In the genomic region with DNA sequence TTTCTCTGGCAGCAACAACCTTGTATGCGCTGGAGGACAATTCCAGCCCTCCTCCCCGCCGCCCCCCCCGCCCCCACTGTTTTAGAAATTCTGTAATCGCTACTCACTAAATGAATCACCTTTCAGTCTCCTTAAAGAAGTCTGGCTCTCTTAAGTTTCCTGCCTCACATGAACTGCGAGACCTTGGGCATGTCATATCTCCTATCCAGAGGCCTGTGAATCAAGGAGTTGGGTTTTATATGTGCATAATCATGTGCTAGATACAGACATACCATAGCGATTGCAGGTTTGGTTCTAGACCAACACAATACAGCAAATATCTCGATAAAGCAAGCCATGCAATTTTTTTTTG, we compare ENCODE assay signal across 8 cellular contexts. TPM values are rescaled to one million over a fixed set of nuclear protein-coding genes. Genes with fewer than 3 reads are reported as not detected.
DNase-seq lines count a peak whose midpoint lies in the region; ATAC-seq and TF ChIP-seq lines count a peak whose summit lies in the region.

No MANE protein-coding gene starts in this region.

- DNase-seq in right atrium auricular region (ENCODE audit: low spot score) (no peak), suprapubic skin (ENCODE audit: low spot score in 2 of 2) (no peak), GM10248 (ENCODE audit: extremely low spot score) (no peak), COR-L47 (lab: John Stamatoyannopoulos, UW) (no peak)

- peak overlapping the region; percentile 96 for H2AFZ ChIP-seq in SU-DHL-6 (ENCODE audit: low read depth, low read length, severe bottlenecking)

- POLR2A ChIA-PET in GM10248 (lab: Yijun Ruan, JAX): no interaction called here

- no peaks in the 10 kb centered on the region for H4K20me1 ChIP-seq in SU-DHL-6 (ENCODE audit: low read depth, low read length)

- H3K9me2 ChIP-seq in SU-DHL-6 (replicated peaks; ENCODE audit: insufficient read depth, low read length): no peaks in the 10 kb centered on the region

- WGBS in suprapubic skin: 39% methylated on average over 6 of the region's 8 CpGs

- TF ChIP-seq POLR2A in GM18505 (IDR thresholded peaks at IDR 0.05; ENCODE audit: borderline replicate concordance, extremely low read depth, insufficient read depth, insufficient read length) (no peak), suprapubic skin (IDR thresholded peaks at IDR 0.05) (no peak)

- no peak overlapping the region for H3K27ac ChIP-seq in SU-DHL-6 (ENCODE audit: low read depth, low read length)
- H3K27ac ChIP-seq in right atrium auricular region: peak overlapping the region; percentile 93 to 94
- H3K27ac ChIP-seq in suprapubic skin: no peak overlapping the region

- no peaks in the 10 kb centered on the region for H3F3A ChIP-seq in SU-DHL-6 (ENCODE audit: insufficient read depth)

- no peaks in the 10 kb centered on the region for H3K9me3 ChIP-seq in SU-DHL-6 (ENCODE audit: insufficient read depth, low read length)
- H3K9me3 ChIP-seq in right atrium auricular region: no peaks in the 10 kb centered on the region
- no peaks in the 10 kb centered on the region for H3K9me3 ChIP-seq in suprapubic skin

- TF ChIP-seq EP300 in suprapubic skin (IDR thresholded peaks at IDR 0.05): no peak

- CTCF ChIA-PET in GM10248 (lab: Yijun Ruan, JAX): no interaction called here

- H3K4me3 ChIP-seq in SU-DHL-6 (ENCODE audit: insufficient read depth, low read length, poor library complexity, severe bottlenecking) (peak overlapping the region; percentile 49), right atrium auricular region (peak overlapping the region; percentile 81 to 98), suprapubic skin (peak overlapping the region; percentile 79)

- no peak for TF ChIP-seq CTCF in SU-DHL-6 (IDR thresholded peaks at IDR 0.05; ENCODE audit: insufficient read depth, low read length, poor library complexity, severe bottlenecking)
- TF ChIP-seq CTCF in right atrium auricular region (IDR thresholded peaks at IDR 0.05): no peak
- TF ChIP-seq CTCF in suprapubic skin (IDR thresholded peaks at IDR 0.05): no peak
- no peak for TF ChIP-seq CTCF in GM10248 (IDR thresholded peaks at IDR 0.05; ENCODE audit: control extremely low read depth, extremely low read depth, low read depth, missing control alignments)

- H3K4me1 ChIP-seq in right atrium auricular region (peaks cover 0 to 7% of the 10 kb centered on the region in 2 donors), suprapubic skin (peaks cover 13% of the 10 kb centered on the region)

- H3K79me2 ChIP-seq in SU-DHL-6 (ENCODE audit: insufficient read depth, low read length): peaks cover 8% of the 10 kb centered on the region; the same call in 1 of the 2 replicates

- H3K36me3 ChIP-seq in SU-DHL-6 (ENCODE audit: low read length) (peaks cover 20% of the 10 kb centered on the region; the same call in 1 of the 2 replicates), right atrium auricular region (peaks cover 8% of the 10 kb centered on the region), suprapubic skin (peaks cover 18% of the 10 kb centered on the region)

- H3K4me2 ChIP-seq in SU-DHL-6 (ENCODE audit: low read depth, low read length, poor library complexity, severe bottlenecking): peak overlapping the region; percentile 77

- H3K9ac ChIP-seq in SU-DHL-6 (ENCODE audit: low read length): peak overlapping the region; percentile 25

- ATAC-seq in GM18505 (IDR thresholded peaks at IDR 0.05; ENCODE audit: unreplicated experiment) (peak; percentile 25), HG02759 (IDR thresholded peaks at IDR 0.05; ENCODE audit: unreplicated experiment) (peak; percentile 24), GM18517 (IDR thresholded peaks at IDR 0.05; ENCODE audit: unreplicated experiment) (no peak)

- H3K27me3 ChIP-seq in SU-DHL-6 (ENCODE audit: low read length): no peaks in the 10 kb centered on the region
- H3K27me3 ChIP-seq in right atrium auricular region: no peaks in the 10 kb centered on the region
- H3K27me3 ChIP-seq in suprapubic skin: no peaks in the 10 kb centered on the region

RNA-seq across cellular contexts. Expression of a gene that starts 0.3 kb away (rescaled TPM):
- total RNA-seq in right atrium auricular region (10 to 100 TPM; 21.0 to 30.7 TPM), suprapubic skin (10 to 100 TPM; 12.5 to 14.6 (median 13.6) TPM)

Comparison
In these comparisons a context has a peak if more than half of its experiments do, and no peak if none do; other contexts are left out.
1. H3K27ac ChIP-seq: peak in right atrium auricular region (2 of 2); none in SU-DHL-6 (single experiment) and suprapubic skin (single experiment).
2. Peak in every context shown above with its lines, with median percentiles within 50 percentile points of each other: H3K4me3 ChIP-seq.